ENCODE assay signal across 19 cellular contexts in genomic region chr18:63128242-63128967, GRCh38.
DNase-seq lines count a peak whose midpoint lies in the region; ATAC-seq, FAIRE-seq and TF ChIP-seq lines count a peak whose summit lies in the region.
"Had no signal": no experiment of that assay in that cellular context is flagged by ENCODE, and none has a peak within 500 bp of the region (broad histone marks: within the 10 kb centered on the region; RNA-seq: fewer than 3 reads in every experiment).

No MANE protein-coding gene starts in this region.

- ATAC-seq in WTC11 (no peak), GM18858 (IDR thresholded peaks at IDR 0.05; ENCODE audit: unreplicated experiment) (no peak), HG03159 (IDR thresholded peaks at IDR 0.05; ENCODE audit: unreplicated experiment) (no peak)
- ATAC-seq: effector memory CD8-positive, alpha-beta T cell; upper lobe of right lung had no signal

- H3K4me1 Mint-ChIP-seq in activated CD4-positive, alpha-beta T cell treated with anti-CD3 and anti-CD28 coated beads, Interleukin-2, amount 10 ng/mL, durations not matched to agents 24 days and 14 days = peaks cover 28% of the 10 kb centered on the region
- H3K4me1 Mint-ChIP-seq in WTC11 (peaks cover 14% of the 10 kb centered on the region), mesothelial cell of epicardium (peaks cover 45% of the 10 kb centered on the region)

- FAIRE-seq in GM12892 (lab: Jason Lieb, UNC) = peak; percentile 36

- CTCF ChIA-PET in WTC11 (lab: Charles Lee) = interaction anchor here (1.1 to 1.2 kb wide), 2 partner anchors 9 to 212 kb away, joined by 3 to 4 read pairs; no protein-coding TSS in a partner anchor

- H3K27me3 Mint-ChIP-seq in activated CD4-positive, alpha-beta T cell treated with anti-CD3 and anti-CD28 coated beads, Interleukin-2, amount 10 ng/mL, durations not matched to agents 24 days and 14 days = no peaks in the 10 kb centered on the region
- no peaks in the 10 kb centered on the region for H3K27me3 Mint-ChIP-seq in WTC11 (ENCODE audit: low read depth)
- H3K27me3 Mint-ChIP-seq in mesothelial cell of epicardium (ENCODE audit: low read depth) = no peaks in the 10 kb centered on the region
- H3K27me3 Mint-ChIP-seq: effector memory CD8-positive, alpha-beta T cell had no signal

- POLR2A ChIA-PET in WTC11 (lab: Charles Lee) = no interaction called here

- no peak for DNase-seq in activated CD4-positive, alpha-beta T cell treated with anti-CD3 and anti-CD28 coated beads, Interleukin-2, amount 10 ng/mL, durations not matched to agents 24 days and 14 days
- no peak for DNase-seq in activated CD4-positive, alpha-beta T cell treated with anti-CD3 and anti-CD28 coated beads for 48 hours
- DNase-seq in GM12892 (ENCODE audit: insufficient read length) (no peak), WTC11 (ENCODE audit: low spot score) (no peak), mesothelial cell of epicardium (ENCODE audit: low spot score in 2 of 2, unreplicated experiment in 2 of 2) (no peak), NCI-H1436 treated with DMSO at 0.1 percent for 48 hours (lab: John Stamatoyannopoulos, UW) (no peak)
- DNase-seq: 8988T; activated effector memory CD4-positive, alpha-beta T cell treated with anti-CD3 and anti-CD28 coated beads, Interleukin-2, amount 50 U/mL, for 16 hours; DMS53; effector memory CD8-positive, alpha-beta T cell; esophagus squamous epithelium; left cardiac atrium; NCI-H1417; NCI-H526; nephron progenitor cell; Right ventricle myocardium superior; upper lobe of right lung had no signal

- intact Hi-C loops in activated CD4-positive, alpha-beta T cell treated with anti-CD3 and anti-CD28 coated beads, Interleukin-2, amount 10 ng/mL, durations not matched to agents 24 days and 14 days (cut with micrococcal nuclease) = no loop called here

- H3K27ac Mint-ChIP-seq in activated CD4-positive, alpha-beta T cell treated with anti-CD3 and anti-CD28 coated beads, Interleukin-2, amount 10 ng/mL, durations not matched to agents 24 days and 14 days = peak overlapping the region; percentile 47
- H3K27ac Mint-ChIP-seq in WTC11 (no peak overlapping the region), mesothelial cell of epicardium (peak overlapping the region; percentile 60)
- H3K27ac Mint-ChIP-seq: nephron progenitor cell had no signal

- TF ChIP-seq CTCF in WTC11 (IDR thresholded peaks at IDR 0.05) = no peak
- TF ChIP-seq CTCF in mesothelial cell of epicardium (IDR thresholded peaks at IDR 0.05; ENCODE audit: unreplicated experiment) = no peak

- H3K36me3 Mint-ChIP-seq in activated CD4-positive, alpha-beta T cell treated with anti-CD3 and anti-CD28 coated beads, Interleukin-2, amount 10 ng/mL, durations not matched to agents 24 days and 14 days (ENCODE audit: low read depth) = peaks cover 38% of the 10 kb centered on the region
- H3K36me3 Mint-ChIP-seq in WTC11 (no peaks in the 10 kb centered on the region), mesothelial cell of epicardium (no peaks in the 10 kb centered on the region)

- no peaks in the 10 kb centered on the region for H3K9me3 Mint-ChIP-seq in activated CD4-positive, alpha-beta T cell treated with anti-CD3 and anti-CD28 coated beads, Interleukin-2, amount 10 ng/mL, durations not matched to agents 24 days and 14 days
- peaks cover 3% of the 10 kb centered on the region; the same call in 1 of the 2 replicates for H3K9me3 Mint-ChIP-seq in WTC11
- H3K9me3 Mint-ChIP-seq in mesothelial cell of epicardium = no peaks in the 10 kb centered on the region
- H3K9me3 Mint-ChIP-seq: effector memory CD8-positive, alpha-beta T cell; nephron progenitor cell had no signal

- no peak for TF ChIP-seq POLR2A in GM12892 (IDR thresholded peaks at IDR 0.05; ENCODE audit: low read depth, low read length)

- H3K4me3 Mint-ChIP-seq in activated CD4-positive, alpha-beta T cell treated with anti-CD3 and anti-CD28 coated beads, Interleukin-2, amount 10 ng/mL, durations not matched to agents 24 days and 14 days = no peak overlapping the region
- no peak overlapping the region for H3K4me3 Mint-ChIP-seq in WTC11
- H3K4me3 Mint-ChIP-seq in mesothelial cell of epicardium = no peak overlapping the region
- H3K4me3 Mint-ChIP-seq: effector memory CD8-positive, alpha-beta T cell; nephron progenitor cell had no signal

TF ChIP-seq in WTC11, 78 proteins besides CTCF, POLR2A, EP300 and RAD21:
- TF ChIP-seq CDX4 (CRISPR knock-in tag; IDR thresholded peaks at IDR 0.05; ENCODE audit: borderline replicate concordance) (no peak), ZNF423 (CRISPR knock-in tag; IDR thresholded peaks at IDR 0.05) (peak; percentile 54)
TF ChIP-seq in WTC11: peak in this region for 1.
